Comparison of ENCODE assay signal across 1 cellular context in the genomic region with DNA sequence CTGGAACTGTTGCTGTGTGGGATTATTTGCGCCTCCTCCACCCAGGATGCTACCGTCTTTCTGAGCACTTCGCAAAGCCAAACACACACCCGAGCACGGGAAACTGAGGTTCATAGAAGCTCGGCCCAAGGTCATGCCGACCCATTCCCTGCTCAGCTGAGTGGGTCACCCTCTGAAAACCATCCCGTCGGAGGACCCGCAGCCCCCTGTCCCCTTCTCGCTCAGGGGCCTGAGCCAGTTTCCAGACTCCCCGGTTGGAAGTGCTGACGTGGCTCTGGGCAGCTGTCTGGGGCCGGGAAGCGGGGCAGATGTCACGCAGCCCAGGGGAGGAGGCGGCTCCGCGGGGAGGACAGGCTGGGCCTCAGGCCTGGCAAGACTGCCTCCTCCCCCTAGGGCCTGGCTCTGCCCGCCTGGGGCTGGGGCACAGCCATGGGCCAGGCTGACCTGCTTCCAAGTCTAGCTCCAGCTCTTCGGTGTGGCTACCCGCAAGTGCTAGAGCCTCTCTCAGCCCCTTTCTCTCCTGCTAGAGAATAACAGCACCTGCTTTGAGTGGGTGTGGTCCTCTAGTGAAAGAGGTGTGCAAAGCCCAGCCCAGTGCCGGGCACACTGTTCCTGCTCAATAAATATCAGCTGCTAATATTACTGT.
TF ChIP-seq lines count a peak whose summit lies in the region.

No MANE protein-coding gene starts in this region.

TF ChIP-seq in HepG2, 621 proteins besides CTCF, POLR2A, EP300 and RAD21 (continued from another document and continues in another):
- TF ChIP-seq, protein P1, sequence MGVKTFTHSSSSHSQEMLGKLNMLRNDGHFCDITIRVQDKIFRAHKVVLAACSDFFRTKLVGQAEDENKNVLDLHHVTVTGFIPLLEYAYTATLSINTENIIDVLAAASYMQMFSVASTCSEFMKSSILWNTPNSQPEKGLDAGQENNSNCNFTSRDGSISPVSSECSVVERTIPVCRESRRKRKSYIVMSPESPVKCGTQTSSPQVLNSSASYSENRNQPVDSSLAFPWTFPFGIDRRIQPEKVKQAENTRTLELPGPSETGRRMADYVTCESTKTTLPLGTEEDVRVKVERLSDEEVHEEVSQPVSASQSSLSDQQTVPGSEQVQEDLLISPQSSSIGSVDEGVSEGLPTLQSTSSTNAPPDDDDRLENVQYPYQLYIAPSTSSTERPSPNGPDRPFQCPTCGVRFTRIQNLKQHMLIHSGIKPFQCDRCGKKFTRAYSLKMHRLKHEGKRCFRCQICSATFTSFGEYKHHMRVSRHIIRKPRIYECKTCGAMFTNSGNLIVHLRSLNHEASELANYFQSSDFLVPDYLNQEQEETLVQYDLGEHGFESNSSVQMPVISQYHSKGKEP (CRISPR knock-in tag; IDR thresholded peaks at IDR 0.05): no peak
- TF ChIP-seq, protein P2, sequence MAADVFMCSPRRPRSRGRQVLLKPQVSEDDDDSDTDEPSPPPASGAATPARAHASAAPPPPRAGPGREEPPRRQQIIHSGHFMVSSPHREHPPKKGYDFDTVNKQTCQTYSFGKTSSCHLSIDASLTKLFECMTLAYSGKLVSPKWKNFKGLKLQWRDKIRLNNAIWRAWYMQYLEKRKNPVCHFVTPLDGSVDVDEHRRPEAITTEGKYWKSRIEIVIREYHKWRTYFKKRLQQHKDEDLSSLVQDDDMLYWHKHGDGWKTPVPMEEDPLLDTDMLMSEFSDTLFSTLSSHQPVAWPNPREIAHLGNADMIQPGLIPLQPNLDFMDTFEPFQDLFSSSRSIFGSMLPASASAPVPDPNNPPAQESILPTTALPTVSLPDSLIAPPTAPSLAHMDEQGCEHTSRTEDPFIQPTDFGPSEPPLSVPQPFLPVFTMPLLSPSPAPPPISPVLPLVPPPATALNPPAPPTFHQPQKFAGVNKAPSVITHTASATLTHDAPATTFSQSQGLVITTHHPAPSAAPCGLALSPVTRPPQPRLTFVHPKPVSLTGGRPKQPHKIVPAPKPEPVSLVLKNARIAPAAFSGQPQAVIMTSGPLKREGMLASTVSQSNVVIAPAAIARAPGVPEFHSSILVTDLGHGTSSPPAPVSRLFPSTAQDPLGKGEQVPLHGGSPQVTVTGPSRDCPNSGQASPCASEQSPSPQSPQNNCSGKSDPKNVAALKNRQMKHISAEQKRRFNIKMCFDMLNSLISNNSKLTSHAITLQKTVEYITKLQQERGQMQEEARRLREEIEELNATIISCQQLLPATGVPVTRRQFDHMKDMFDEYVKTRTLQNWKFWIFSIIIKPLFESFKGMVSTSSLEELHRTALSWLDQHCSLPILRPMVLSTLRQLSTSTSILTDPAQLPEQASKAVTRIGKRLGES (CRISPR knock-in tag; IDR thresholded peaks at IDR 0.05; ENCODE audit: borderline replicate concordance): no peak
- no peak for TF ChIP-seq ZNF138 (CRISPR knock-in tag; IDR thresholded peaks at IDR 0.05; ENCODE audit: low read depth)
- TF ChIP-seq, protein P3, sequence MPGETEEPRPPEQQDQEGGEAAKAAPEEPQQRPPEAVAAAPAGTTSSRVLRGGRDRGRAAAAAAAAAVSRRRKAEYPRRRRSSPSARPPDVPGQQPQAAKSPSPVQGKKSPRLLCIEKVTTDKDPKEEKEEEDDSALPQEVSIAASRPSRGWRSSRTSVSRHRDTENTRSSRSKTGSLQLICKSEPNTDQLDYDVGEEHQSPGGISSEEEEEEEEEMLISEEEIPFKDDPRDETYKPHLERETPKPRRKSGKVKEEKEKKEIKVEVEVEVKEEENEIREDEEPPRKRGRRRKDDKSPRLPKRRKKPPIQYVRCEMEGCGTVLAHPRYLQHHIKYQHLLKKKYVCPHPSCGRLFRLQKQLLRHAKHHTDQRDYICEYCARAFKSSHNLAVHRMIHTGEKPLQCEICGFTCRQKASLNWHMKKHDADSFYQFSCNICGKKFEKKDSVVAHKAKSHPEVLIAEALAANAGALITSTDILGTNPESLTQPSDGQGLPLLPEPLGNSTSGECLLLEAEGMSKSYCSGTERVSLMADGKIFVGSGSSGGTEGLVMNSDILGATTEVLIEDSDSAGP (CRISPR knock-in tag; IDR thresholded peaks at IDR 0.05; ENCODE audit: borderline replicate concordance): peak; percentile 15; the same call in 1 of the 2 replicates
- no peak; the same call in 1 of the 2 replicates for TF ChIP-seq ZC3H4 (CRISPR knock-in tag; IDR thresholded peaks at IDR 0.05; ENCODE audit: borderline replicate concordance)
- no peak for TF ChIP-seq SNRNP70 (IDR thresholded peaks at IDR 0.05; ENCODE audit: low read depth, low read length)
- no peak; the same call in 1 of the 2 replicates for TF ChIP-seq HDAC2 (CRISPR knock-in tag; IDR thresholded peaks at IDR 0.05)
- TF ChIP-seq HNRNPLL (IDR thresholded peaks at IDR 0.05; ENCODE audit: low read depth, low read length, poor library complexity, severe bottlenecking): peak; percentile 10
- TF ChIP-seq, protein P4, sequence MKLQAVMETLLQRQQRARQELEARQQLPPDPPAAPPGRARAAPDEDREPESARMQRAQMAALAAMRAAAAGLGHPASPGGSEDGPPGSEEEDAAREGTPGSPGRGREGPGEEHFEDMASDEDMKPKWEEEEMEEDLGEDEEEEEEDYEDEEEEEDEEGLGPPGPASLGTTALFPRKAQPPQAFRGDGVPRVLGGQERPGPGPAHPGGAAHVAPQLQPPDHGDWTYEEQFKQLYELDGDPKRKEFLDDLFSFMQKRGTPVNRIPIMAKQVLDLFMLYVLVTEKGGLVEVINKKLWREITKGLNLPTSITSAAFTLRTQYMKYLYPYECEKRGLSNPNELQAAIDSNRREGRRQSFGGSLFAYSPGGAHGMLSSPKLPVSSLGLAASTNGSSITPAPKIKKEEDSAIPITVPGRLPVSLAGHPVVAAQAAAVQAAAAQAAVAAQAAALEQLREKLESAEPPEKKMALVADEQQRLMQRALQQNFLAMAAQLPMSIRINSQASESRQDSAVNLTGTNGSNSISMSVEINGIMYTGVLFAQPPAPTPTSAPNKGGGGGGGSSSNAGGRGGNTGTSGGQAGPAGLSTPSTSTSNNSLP (IDR thresholded peaks at IDR 0.05; ENCODE audit: low read depth, low read length): no peak
- TF ChIP-seq, protein P5, sequence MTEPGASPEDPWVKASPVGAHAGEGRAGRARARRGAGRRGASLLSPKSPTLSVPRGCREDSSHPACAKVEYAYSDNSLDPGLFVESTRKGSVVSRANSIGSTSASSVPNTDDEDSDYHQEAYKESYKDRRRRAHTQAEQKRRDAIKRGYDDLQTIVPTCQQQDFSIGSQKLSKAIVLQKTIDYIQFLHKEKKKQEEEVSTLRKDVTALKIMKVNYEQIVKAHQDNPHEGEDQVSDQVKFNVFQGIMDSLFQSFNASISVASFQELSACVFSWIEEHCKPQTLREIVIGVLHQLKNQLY (CRISPR knock-in tag; IDR thresholded peaks at IDR 0.05): peak; percentile 23; the same call in 1 of the 2 replicates
- TF ChIP-seq HMGA1 (CRISPR knock-in tag; conservative IDR thresholded peaks at IDR 0.05): no peak
- 0 out of 2 replicates have a peak, but pooled peaks have one; percentile 2 for TF ChIP-seq ZFP90 (CRISPR knock-in tag; IDR thresholded peaks at IDR 0.05; ENCODE audit: borderline replicate concordance)
- TF ChIP-seq PTBP1 (IDR thresholded peaks at IDR 0.05; ENCODE audit: low read depth, low read length, poor library complexity, severe bottlenecking): peak; percentile 13
- peak; percentile 53; the same call in 1 of the 2 replicates for TF ChIP-seq KLF15 (CRISPR knock-in tag; IDR thresholded peaks at IDR 0.05; ENCODE audit: borderline replicate concordance)
- TF ChIP-seq MXD4 (CRISPR knock-in tag; IDR thresholded peaks at IDR 0.05): no peak
- peak; percentile 34; the same call in 1 of the 2 replicates for TF ChIP-seq ZFX (CRISPR knock-in tag; IDR thresholded peaks at IDR 0.05; ENCODE audit: low read depth)
- TF ChIP-seq, protein P6, sequence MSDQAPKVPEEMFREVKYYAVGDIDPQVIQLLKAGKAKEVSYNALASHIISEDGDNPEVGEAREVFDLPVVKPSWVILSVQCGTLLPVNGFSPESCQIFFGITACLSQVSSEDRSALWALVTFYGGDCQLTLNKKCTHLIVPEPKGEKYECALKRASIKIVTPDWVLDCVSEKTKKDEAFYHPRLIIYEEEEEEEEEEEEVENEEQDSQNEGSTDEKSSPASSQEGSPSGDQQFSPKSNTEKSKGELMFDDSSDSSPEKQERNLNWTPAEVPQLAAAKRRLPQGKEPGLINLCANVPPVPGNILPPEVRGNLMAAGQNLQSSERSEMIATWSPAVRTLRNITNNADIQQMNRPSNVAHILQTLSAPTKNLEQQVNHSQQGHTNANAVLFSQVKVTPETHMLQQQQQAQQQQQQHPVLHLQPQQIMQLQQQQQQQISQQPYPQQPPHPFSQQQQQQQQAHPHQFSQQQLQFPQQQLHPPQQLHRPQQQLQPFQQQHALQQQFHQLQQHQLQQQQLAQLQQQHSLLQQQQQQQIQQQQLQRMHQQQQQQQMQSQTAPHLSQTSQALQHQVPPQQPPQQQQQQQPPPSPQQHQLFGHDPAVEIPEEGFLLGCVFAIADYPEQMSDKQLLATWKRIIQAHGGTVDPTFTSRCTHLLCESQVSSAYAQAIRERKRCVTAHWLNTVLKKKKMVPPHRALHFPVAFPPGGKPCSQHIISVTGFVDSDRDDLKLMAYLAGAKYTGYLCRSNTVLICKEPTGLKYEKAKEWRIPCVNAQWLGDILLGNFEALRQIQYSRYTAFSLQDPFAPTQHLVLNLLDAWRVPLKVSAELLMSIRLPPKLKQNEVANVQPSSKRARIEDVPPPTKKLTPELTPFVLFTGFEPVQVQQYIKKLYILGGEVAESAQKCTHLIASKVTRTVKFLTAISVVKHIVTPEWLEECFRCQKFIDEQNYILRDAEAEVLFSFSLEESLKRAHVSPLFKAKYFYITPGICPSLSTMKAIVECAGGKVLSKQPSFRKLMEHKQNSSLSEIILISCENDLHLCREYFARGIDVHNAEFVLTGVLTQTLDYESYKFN (CRISPR knock-in tag; conservative IDR thresholded peaks at IDR 0.05): no peak
- no peak for TF ChIP-seq ZSCAN31 (CRISPR knock-in tag; IDR thresholded peaks at IDR 0.05; ENCODE audit: low read depth)
- 0 out of 2 replicates have a peak, but pooled peaks have one; percentile 28 for TF ChIP-seq ZNF501 (CRISPR knock-in tag; IDR thresholded peaks at IDR 0.05)
- TF ChIP-seq, protein P7, sequence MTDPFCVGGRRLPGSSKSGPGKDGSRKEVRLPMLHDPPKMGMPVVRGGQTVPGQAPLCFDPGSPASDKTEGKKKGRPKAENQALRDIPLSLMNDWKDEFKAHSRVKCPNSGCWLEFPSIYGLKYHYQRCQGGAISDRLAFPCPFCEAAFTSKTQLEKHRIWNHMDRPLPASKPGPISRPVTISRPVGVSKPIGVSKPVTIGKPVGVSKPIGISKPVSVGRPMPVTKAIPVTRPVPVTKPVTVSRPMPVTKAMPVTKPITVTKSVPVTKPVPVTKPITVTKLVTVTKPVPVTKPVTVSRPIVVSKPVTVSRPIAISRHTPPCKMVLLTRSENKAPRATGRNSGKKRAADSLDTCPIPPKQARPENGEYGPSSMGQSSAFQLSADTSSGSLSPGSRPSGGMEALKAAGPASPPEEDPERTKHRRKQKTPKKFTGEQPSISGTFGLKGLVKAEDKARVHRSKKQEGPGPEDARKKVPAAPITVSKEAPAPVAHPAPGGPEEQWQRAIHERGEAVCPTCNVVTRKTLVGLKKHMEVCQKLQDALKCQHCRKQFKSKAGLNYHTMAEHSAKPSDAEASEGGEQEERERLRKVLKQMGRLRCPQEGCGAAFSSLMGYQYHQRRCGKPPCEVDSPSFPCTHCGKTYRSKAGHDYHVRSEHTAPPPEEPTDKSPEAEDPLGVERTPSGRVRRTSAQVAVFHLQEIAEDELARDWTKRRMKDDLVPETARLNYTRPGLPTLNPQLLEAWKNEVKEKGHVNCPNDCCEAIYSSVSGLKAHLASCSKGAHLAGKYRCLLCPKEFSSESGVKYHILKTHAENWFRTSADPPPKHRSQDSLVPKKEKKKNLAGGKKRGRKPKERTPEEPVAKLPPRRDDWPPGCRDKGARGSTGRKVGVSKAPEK (CRISPR knock-in tag; IDR thresholded peaks at IDR 0.05; ENCODE audit: borderline replicate concordance): no peak
- TF ChIP-seq, protein P8, sequence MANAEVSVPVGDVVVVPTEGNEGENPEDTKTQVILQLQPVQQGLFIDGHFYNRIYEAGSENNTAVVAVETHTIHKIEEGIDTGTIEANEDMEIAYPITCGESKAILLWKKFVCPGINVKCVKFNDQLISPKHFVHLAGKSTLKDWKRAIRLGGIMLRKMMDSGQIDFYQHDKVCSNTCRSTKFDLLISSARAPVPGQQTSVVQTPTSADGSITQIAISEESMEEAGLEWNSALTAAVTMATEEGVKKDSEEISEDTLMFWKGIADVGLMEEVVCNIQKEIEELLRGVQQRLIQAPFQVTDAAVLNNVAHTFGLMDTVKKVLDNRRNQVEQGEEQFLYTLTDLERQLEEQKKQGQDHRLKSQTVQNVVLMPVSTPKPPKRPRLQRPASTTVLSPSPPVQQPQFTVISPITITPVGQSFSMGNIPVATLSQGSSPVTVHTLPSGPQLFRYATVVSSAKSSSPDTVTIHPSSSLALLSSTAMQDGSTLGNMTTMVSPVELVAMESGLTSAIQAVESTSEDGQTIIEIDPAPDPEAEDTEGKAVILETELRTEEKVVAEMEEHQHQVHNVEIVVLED (CRISPR knock-in tag; IDR thresholded peaks at IDR 0.05; ENCODE audit: borderline replicate concordance): no peak
- TF ChIP-seq, protein P9, sequence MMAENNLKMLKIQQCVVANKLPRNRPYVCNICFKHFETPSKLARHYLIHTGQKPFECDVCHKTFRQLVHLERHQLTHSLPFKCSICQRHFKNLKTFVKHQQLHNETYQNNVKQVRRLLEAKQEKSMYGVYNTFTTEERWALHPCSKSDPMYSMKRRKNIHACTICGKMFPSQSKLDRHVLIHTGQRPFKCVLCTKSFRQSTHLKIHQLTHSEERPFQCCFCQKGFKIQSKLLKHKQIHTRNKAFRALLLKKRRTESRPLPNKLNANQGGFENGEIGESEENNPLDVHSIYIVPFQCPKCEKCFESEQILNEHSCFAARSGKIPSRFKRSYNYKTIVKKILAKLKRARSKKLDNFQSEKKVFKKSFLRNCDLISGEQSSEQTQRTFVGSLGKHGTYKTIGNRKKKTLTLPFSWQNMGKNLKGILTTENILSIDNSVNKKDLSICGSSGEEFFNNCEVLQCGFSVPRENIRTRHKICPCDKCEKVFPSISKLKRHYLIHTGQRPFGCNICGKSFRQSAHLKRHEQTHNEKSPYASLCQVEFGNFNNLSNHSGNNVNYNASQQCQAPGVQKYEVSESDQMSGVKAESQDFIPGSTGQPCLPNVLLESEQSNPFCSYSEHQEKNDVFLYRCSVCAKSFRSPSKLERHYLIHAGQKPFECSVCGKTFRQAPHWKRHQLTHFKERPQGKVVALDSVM (CRISPR knock-in tag; IDR thresholded peaks at IDR 0.05): no peak; the same call in 1 of the 2 replicates
- TF ChIP-seq, protein P10, sequence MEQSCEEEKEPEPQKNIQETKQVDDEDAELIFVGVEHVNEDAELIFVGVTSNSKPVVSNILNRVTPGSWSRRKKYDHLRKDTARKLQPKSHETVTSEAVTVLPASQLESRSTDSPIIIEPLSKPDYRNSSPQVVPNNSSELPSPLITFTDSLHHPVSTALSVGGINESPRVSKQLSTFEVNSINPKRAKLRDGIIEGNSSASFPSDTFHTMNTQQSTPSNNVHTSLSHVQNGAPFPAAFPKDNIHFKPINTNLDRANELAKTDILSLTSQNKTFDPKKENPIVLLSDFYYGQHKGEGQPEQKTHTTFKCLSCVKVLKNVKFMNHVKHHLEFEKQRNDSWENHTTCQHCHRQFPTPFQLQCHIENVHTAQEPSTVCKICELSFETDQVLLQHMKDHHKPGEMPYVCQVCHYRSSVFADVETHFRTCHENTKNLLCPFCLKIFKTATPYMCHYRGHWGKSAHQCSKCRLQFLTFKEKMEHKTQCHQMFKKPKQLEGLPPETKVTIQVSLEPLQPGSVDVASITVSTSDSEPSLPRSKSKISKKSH (CRISPR knock-in tag; IDR thresholded peaks at IDR 0.05; ENCODE audit: borderline replicate concordance): no peak
- TF ChIP-seq JUN (CRISPR knock-in tag; IDR thresholded peaks at IDR 0.05): no peak
- TF ChIP-seq ZNF343 (CRISPR knock-in tag; IDR thresholded peaks at IDR 0.05): no peak; the same call in 1 of the 2 replicates
- no peak for TF ChIP-seq CBFB (CRISPR knock-in tag; IDR thresholded peaks at IDR 0.05)
- TF ChIP-seq ISL2 (CRISPR knock-in tag; IDR thresholded peaks at IDR 0.05): no peak
